In the genomic region with DNA sequence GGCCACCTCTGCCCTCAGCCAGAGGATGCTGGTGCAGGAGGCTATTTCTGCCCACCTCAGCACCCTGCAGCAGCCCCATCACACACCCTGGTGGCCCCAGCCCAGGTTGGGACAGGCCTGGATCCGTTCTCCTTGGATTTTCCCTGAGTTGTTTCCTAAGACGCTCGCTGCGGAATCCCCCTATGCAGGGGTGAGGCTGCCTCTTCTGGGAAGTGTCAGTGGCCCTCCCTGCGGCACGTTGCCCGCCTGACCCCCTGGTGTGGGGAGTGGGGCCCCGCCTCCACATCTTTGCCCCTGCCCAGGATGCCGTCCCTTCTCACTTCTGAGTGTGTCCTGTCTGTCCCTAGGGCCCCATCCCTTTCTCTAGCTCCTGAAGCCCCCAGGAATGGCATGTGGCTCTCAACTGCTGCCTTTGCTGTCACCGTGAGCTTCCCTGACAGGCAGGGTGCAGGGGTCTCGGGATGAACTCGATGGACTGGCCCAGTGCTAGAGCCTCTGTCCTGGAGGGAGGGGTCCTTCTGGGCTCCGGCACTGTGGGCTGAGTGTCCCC, we compare ENCODE assay signal across 1 cellular context.
TF ChIP-seq lines count a peak whose summit lies in the region.

No MANE protein-coding gene starts in this region.

TF ChIP-seq in HepG2, 621 proteins besides CTCF, POLR2A, EP300 and RAD21 (continued from another document and continues in another):
- TF ChIP-seq, protein P1, sequence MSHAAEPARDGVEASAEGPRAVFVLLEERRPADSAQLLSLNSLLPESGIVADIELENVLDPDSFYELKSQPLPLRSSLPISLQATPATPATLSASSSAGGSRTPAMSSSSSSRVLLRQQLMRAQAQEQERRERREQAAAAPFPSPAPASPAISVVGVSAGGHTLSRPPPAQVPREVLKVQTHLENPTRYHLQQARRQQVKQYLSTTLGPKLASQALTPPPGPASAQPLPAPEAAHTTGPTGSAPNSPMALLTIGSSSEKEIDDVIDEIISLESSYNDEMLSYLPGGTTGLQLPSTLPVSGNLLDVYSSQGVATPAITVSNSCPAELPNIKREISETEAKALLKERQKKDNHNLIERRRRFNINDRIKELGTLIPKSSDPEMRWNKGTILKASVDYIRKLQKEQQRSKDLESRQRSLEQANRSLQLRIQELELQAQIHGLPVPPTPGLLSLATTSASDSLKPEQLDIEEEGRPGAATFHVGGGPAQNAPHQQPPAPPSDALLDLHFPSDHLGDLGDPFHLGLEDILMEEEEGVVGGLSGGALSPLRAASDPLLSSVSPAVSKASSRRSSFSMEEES (CRISPR knock-in tag; IDR thresholded peaks at IDR 0.05), result no peak
- TF ChIP-seq TSC22D2 (CRISPR knock-in tag; IDR thresholded peaks at IDR 0.05; ENCODE audit: borderline replicate concordance), result no peak
- TF ChIP-seq ZNF563 (CRISPR knock-in tag; IDR thresholded peaks at IDR 0.05), result peak; percentile 4; the same call in 1 of the 2 replicates
- TF ChIP-seq ZNF781 (CRISPR knock-in tag; IDR thresholded peaks at IDR 0.05; ENCODE audit: borderline replicate concordance, not compliant biosample characterization), result no peak
- no peak for TF ChIP-seq ZNF335 (CRISPR knock-in tag; IDR thresholded peaks at IDR 0.05)
- TF ChIP-seq PHF21A (CRISPR knock-in tag; IDR thresholded peaks at IDR 0.05), result 0 out of 2 replicates have a peak, but pooled peaks have one; percentile 6
- no peak for TF ChIP-seq FOXC1 (CRISPR knock-in tag; IDR thresholded peaks at IDR 0.05; ENCODE audit: borderline replicate concordance)
- TF ChIP-seq ZNF83 (CRISPR knock-in tag; IDR thresholded peaks at IDR 0.05; ENCODE audit: borderline replicate concordance), result peak; percentile 54; the same call in 1 of the 2 replicates
- TF ChIP-seq KDM2A (CRISPR knock-in tag; IDR thresholded peaks at IDR 0.05; ENCODE audit: borderline replicate concordance, low read depth), result no peak
- TF ChIP-seq ZBTB42 (CRISPR knock-in tag; IDR thresholded peaks at IDR 0.05), result no peak
- TF ChIP-seq, protein P2, sequence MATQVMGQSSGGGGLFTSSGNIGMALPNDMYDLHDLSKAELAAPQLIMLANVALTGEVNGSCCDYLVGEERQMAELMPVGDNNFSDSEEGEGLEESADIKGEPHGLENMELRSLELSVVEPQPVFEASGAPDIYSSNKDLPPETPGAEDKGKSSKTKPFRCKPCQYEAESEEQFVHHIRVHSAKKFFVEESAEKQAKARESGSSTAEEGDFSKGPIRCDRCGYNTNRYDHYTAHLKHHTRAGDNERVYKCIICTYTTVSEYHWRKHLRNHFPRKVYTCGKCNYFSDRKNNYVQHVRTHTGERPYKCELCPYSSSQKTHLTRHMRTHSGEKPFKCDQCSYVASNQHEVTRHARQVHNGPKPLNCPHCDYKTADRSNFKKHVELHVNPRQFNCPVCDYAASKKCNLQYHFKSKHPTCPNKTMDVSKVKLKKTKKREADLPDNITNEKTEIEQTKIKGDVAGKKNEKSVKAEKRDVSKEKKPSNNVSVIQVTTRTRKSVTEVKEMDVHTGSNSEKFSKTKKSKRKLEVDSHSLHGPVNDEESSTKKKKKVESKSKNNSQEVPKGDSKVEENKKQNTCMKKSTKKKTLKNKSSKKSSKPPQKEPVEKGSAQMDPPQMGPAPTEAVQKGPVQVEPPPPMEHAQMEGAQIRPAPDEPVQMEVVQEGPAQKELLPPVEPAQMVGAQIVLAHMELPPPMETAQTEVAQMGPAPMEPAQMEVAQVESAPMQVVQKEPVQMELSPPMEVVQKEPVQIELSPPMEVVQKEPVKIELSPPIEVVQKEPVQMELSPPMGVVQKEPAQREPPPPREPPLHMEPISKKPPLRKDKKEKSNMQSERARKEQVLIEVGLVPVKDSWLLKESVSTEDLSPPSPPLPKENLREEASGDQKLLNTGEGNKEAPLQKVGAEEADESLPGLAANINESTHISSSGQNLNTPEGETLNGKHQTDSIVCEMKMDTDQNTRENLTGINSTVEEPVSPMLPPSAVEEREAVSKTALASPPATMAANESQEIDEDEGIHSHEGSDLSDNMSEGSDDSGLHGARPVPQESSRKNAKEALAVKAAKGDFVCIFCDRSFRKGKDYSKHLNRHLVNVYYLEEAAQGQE (IDR thresholded peaks at IDR 0.05; ENCODE audit: borderline replicate concordance in 1 of 2, low read depth in 1 of 2, low read length in 2 of 2), result no peak
- TF ChIP-seq, protein P3, sequence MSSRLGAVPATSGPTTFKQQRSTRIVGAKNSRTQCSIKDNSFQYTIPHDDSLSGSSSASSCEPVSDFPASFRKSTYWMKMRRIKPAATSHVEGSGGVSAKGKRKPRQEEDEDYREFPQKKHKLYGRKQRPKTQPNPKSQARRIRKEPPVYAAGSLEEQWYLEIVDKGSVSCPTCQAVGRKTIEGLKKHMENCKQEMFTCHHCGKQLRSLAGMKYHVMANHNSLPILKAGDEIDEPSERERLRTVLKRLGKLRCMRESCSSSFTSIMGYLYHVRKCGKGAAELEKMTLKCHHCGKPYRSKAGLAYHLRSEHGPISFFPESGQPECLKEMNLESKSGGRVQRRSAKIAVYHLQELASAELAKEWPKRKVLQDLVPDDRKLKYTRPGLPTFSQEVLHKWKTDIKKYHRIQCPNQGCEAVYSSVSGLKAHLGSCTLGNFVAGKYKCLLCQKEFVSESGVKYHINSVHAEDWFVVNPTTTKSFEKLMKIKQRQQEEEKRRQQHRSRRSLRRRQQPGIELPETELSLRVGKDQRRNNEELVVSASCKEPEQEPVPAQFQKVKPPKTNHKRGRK (CRISPR knock-in tag; IDR thresholded peaks at IDR 0.05), result no peak
- TF ChIP-seq, protein P4, sequence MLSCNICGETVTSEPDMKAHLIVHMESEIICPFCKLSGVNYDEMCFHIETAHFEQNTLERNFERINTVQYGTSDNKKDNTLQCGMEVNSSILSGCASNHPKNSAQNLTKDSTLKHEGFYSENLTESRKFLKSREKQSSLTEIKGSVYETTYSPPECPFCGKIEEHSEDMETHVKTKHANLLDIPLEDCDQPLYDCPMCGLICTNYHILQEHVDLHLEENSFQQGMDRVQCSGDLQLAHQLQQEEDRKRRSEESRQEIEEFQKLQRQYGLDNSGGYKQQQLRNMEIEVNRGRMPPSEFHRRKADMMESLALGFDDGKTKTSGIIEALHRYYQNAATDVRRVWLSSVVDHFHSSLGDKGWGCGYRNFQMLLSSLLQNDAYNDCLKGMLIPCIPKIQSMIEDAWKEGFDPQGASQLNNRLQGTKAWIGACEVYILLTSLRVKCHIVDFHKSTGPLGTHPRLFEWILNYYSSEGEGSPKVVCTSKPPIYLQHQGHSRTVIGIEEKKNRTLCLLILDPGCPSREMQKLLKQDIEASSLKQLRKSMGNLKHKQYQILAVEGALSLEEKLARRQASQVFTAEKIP (CRISPR knock-in tag; IDR thresholded peaks at IDR 0.05; ENCODE audit: borderline replicate concordance), result no peak
- TF ChIP-seq MED1 (CRISPR knock-in tag; IDR thresholded peaks at IDR 0.05), result no peak
- no peak for TF ChIP-seq ZNF607 (CRISPR knock-in tag; IDR thresholded peaks at IDR 0.05; ENCODE audit: borderline replicate concordance)
- no peak for TF ChIP-seq SP140L (CRISPR knock-in tag; IDR thresholded peaks at IDR 0.05; ENCODE audit: borderline replicate concordance)
- no peak for TF ChIP-seq SMYD3 (CRISPR knock-in tag; IDR thresholded peaks at IDR 0.05)
- TF ChIP-seq, protein P5, sequence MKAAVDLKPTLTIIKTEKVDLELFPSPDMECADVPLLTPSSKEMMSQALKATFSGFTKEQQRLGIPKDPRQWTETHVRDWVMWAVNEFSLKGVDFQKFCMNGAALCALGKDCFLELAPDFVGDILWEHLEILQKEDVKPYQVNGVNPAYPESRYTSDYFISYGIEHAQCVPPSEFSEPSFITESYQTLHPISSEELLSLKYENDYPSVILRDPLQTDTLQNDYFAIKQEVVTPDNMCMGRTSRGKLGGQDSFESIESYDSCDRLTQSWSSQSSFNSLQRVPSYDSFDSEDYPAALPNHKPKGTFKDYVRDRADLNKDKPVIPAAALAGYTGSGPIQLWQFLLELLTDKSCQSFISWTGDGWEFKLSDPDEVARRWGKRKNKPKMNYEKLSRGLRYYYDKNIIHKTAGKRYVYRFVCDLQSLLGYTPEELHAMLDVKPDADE (CRISPR knock-in tag; IDR thresholded peaks at IDR 0.05), result no peak
- TF ChIP-seq CEBPB (IDR thresholded peaks at IDR 0.05; ENCODE audit: borderline replicate concordance, low read depth, low read length), result no peak
- TF ChIP-seq MYNN (CRISPR knock-in tag; IDR thresholded peaks at IDR 0.05; ENCODE audit: low read depth), result no peak
- TF ChIP-seq POLR2AphosphoS2 (IDR thresholded peaks at IDR 0.05; ENCODE audit: low read depth, low read length), result no peak
- TF ChIP-seq ZNF710 (CRISPR knock-in tag; IDR thresholded peaks at IDR 0.05; ENCODE audit: borderline replicate concordance), result no peak
- TF ChIP-seq ATF3 (CRISPR knock-in tag; IDR thresholded peaks at IDR 0.05), result no peak
- no peak for TF ChIP-seq PPARG (CRISPR knock-in tag; conservative IDR thresholded peaks at IDR 0.05)
- TF ChIP-seq, protein P6, sequence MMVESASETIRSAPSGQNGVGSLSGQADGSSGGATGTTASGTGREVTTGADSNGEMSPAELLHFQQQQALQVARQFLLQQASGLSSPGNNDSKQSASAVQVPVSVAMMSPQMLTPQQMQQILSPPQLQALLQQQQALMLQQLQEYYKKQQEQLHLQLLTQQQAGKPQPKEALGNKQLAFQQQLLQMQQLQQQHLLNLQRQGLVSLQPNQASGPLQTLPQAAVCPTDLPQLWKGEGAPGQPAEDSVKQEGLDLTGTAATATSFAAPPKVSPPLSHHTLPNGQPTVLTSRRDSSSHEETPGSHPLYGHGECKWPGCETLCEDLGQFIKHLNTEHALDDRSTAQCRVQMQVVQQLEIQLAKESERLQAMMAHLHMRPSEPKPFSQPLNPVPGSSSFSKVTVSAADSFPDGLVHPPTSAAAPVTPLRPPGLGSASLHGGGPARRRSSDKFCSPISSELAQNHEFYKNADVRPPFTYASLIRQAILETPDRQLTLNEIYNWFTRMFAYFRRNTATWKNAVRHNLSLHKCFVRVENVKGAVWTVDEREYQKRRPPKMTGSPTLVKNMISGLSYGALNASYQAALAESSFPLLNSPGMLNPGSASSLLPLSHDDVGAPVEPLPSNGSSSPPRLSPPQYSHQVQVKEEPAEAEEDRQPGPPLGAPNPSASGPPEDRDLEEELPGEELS (CRISPR knock-in tag; IDR thresholded peaks at IDR 0.05), result no peak
- no peak for TF ChIP-seq ZNF510 (CRISPR knock-in tag; IDR thresholded peaks at IDR 0.05; ENCODE audit: low read depth)
- TF ChIP-seq ZNF839 (CRISPR knock-in tag; IDR thresholded peaks at IDR 0.05; ENCODE audit: borderline replicate concordance), result 0 out of 2 replicates have a peak, but pooled peaks have one; percentile 78
- no peak for TF ChIP-seq ZNF569 (CRISPR knock-in tag; IDR thresholded peaks at IDR 0.05; ENCODE audit: borderline replicate concordance)
- no peak for TF ChIP-seq ZNF614 (CRISPR knock-in tag; IDR thresholded peaks at IDR 0.05; ENCODE audit: borderline replicate concordance)
- TF ChIP-seq ZNF256 (CRISPR knock-in tag; conservative IDR thresholded peaks at IDR 0.05), result no peak
- peak; percentile 15 for TF ChIP-seq MYPOP (CRISPR knock-in tag; IDR thresholded peaks at IDR 0.05)
- no peak for TF ChIP-seq ZNF30 (CRISPR knock-in tag; IDR thresholded peaks at IDR 0.05)
- no peak for TF ChIP-seq ZNF136 (CRISPR knock-in tag; IDR thresholded peaks at IDR 0.05; ENCODE audit: low read depth)
- no peak for TF ChIP-seq ZSCAN9 (CRISPR knock-in tag; IDR thresholded peaks at IDR 0.05; ENCODE audit: borderline replicate concordance)
- TF ChIP-seq, protein P7, sequence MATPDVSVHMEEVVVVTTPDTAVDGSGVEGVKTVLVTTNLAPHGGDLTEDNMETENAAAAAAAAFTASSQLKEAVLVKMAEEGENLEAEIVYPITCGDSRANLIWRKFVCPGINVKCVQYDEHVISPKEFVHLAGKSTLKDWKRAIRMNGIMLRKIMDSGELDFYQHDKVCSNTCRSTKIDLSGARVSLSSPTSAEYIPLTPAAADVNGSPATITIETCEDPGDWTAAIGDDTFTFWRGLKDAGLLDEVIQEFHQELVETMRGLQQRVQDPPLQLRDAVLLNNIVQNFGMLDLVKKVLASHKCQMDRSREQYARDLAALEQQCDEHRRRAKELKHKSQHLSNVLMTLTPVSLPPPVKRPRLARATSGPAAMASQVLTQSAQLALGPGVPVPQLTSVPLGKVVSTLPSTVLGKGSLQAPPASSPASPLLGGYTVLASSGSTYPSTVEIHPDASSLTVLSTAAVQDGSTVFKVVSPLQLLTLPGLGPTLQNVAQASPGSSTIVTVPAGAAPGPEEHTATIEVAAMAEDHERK (CRISPR knock-in tag; IDR thresholded peaks at IDR 0.05; ENCODE audit: low read depth), result no peak
- TF ChIP-seq SCMH1 (CRISPR knock-in tag; IDR thresholded peaks at IDR 0.05; ENCODE audit: borderline replicate concordance), result no peak
- TF ChIP-seq ZNF724P (CRISPR knock-in tag; IDR thresholded peaks at IDR 0.05; ENCODE audit: borderline replicate concordance), result no peak
- no peak for TF ChIP-seq ZZZ3 (CRISPR knock-in tag; IDR thresholded peaks at IDR 0.05; ENCODE audit: borderline replicate concordance)
- TF ChIP-seq JUND (CRISPR knock-in tag; IDR thresholded peaks at IDR 0.05), result no peak
- no peak for TF ChIP-seq POLR2AphosphoS5 (IDR thresholded peaks at IDR 0.05; ENCODE audit: low read depth, low read length)
- TF ChIP-seq PTBP1 (IDR thresholded peaks at IDR 0.05; ENCODE audit: low read depth, low read length, poor library complexity, severe bottlenecking), result no peak
- no peak for TF ChIP-seq ZNF383 (CRISPR knock-in tag; IDR thresholded peaks at IDR 0.05; ENCODE audit: borderline replicate concordance)
- 0 out of 2 replicates have a peak, but pooled peaks have one; percentile 1 for TF ChIP-seq HOXD1 (CRISPR knock-in tag; IDR thresholded peaks at IDR 0.05)
- 0 out of 2 replicates have a peak, but pooled peaks have one; percentile 52 for TF ChIP-seq MED13 (CRISPR knock-in tag; IDR thresholded peaks at IDR 0.05)
